ENCODE assay signal across 8 cellular contexts in the genomic region with DNA sequence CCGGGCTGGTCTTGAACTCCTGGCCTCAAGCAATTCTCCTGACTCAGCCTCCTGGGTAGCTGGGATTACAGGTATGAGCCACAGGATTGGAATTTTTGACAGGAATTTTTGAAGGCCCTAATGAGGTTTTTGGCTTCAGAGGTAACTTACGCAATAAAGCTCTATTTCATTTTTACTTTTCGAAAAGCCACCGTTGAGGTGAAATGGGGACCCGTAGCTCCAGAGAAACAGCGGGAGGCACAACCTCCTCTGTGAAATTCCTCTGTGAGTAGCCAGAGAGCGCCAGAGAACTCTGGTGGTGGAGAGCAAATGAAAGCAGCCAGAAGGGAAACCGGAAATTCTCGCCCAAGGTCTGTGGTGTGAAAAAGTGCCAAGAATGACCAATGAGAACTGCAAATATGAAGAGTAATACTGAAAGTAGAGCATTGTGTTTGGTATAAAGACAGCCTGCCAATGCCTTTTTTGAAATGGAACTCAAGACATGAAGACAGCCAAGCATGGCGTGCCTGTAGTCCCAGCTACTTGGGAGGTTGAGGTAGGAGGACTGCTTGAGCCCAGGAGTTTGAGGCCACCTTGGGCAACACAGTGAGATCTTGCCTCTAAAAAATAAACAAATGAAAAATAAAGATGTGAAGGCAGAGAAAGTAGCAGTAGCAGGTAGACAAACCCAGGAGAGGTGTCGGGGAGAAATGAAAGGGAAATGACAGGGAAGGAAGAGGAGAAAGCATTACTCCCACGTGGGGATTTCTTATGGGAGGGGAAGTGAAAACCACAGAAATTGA. TPM values are rescaled to one million over a fixed set of nuclear protein-coding genes. Genes with fewer than 3 reads are reported as not detected.
DNase-seq lines count a peak whose midpoint lies in the region; TF ChIP-seq lines count a peak whose summit lies in the region.

No MANE protein-coding gene starts in this region.

- DNase-seq in NCI-H1417 (lab: John Stamatoyannopoulos, UW) = peak in 2 of 3 experiments; percentile 9 to 39
- no peak for DNase-seq in NCI-H1417 treated with DMSO at 0.1 percent for 48 hours (lab: John Stamatoyannopoulos, UW)
- DNase-seq in MG63 = peak; percentile 77
- DNase-seq in activated CD4-positive, CD25-positive, alpha-beta regulatory T cell treated with anti-CD3 and anti-CD28 coated beads, Interleukin-2, amount 50 U/mL, for 16 hours (ENCODE audit: low read depth, low spot score) = peak; percentile 37
- no peak for DNase-seq in coronary artery (ENCODE audit: low spot score)
- DNase-seq in mesenchymal stem cell = peak; percentile 48
- DNase-seq in stimulated activated naive CD4-positive, alpha-beta T cell (lab: John Stamatoyannopoulos, UW) = peak; percentile 11 to 61 (median 46)

- no peak overlapping the region for H3K23ac ChIP-seq in mesenchymal stem cell (ENCODE audit: low read length in 2 of 2)

- H3K36me3 ChIP-seq in HEK293 (ENCODE audit: control insufficient read depth in 2 of 2, insufficient read depth in 1 of 2, low read length in 2 of 2) = no peaks in the 10 kb centered on the region
- H3K36me3 ChIP-seq in MG63 = no peaks in the 10 kb centered on the region
- H3K36me3 ChIP-seq in mesenchymal stem cell (ENCODE audit: control insufficient read depth in 1 of 2, insufficient read depth in 2 of 2, low read depth in 1 of 2, low read length in 2 of 2) = no peaks in the 10 kb centered on the region

- H3K4me2 ChIP-seq in mesenchymal stem cell (ENCODE audit: low read length, poor library complexity, severe bottlenecking) = no peak overlapping the region

- no peak overlapping the region for H2AFZ ChIP-seq in mesenchymal stem cell (ENCODE audit: low read depth, low read length)

- no peaks in the 10 kb centered on the region for H3K4me1 ChIP-seq in HEK293 (ENCODE audit: control insufficient read depth, insufficient read depth, low read length)
- no peaks in the 10 kb centered on the region for H3K4me1 ChIP-seq in mesenchymal stem cell (ENCODE audit: control insufficient read depth, insufficient read depth, low read depth, low read length)

- no peak overlapping the region for H3K14ac ChIP-seq in mesenchymal stem cell (ENCODE audit: low read length in 2 of 2)

- H3K4ac ChIP-seq in mesenchymal stem cell (ENCODE audit: low read depth in 1 of 2, low read length in 2 of 2) = no peak overlapping the region

- no peaks in the 10 kb centered on the region for H3K79me1 ChIP-seq in mesenchymal stem cell (replicated peaks; ENCODE audit: low read length, poor library complexity, severe bottlenecking)

- no peak overlapping the region for H2AK5ac ChIP-seq in mesenchymal stem cell (ENCODE audit: low read length, severe bottlenecking)

- H4K91ac ChIP-seq in mesenchymal stem cell (ENCODE audit: low read length) = no peak overlapping the region

- TF ChIP-seq CTCF in HEK293 (tag by site-specific recombination; IDR thresholded peaks at IDR 0.05) (no peak), coronary artery (IDR thresholded peaks at IDR 0.05) (peak; percentile 29)

- H3K27ac ChIP-seq in HEK293 (ENCODE audit: extremely low read depth, low read depth, low read length) (no peak overlapping the region), coronary artery (peak overlapping the region in 1 of 2 donors; percentile 45), mesenchymal stem cell (ENCODE audit: low read length, poor library complexity, severe bottlenecking) (no peak overlapping the region)

- H3K9ac ChIP-seq in mesenchymal stem cell (ENCODE audit: low read length) = no peak overlapping the region

- POLR2A ChIA-PET in HEK293 (lab: Yijun Ruan, JAX) = interaction anchor here (0.7 kb wide), 1 partner anchor 81 kb away, joined by 4 read pairs; no protein-coding TSS in a partner anchor

- H2BK5ac ChIP-seq in mesenchymal stem cell (ENCODE audit: low read depth, low read length, poor library complexity, severe bottlenecking) = no peak overlapping the region

- H3K27me3 ChIP-seq in MG63 = no peaks in the 10 kb centered on the region
- H3K27me3 ChIP-seq in mesenchymal stem cell (ENCODE audit: control insufficient read depth in 1 of 2, insufficient read depth in 1 of 2, low read length in 2 of 2) = peaks cover 0 to 3% of the 10 kb centered on the region in 2 experiments

- CTCF ChIA-PET in HEK293 (lab: Yijun Ruan, JAX) = interaction anchor here (0.6 to 1.6 kb wide), 15 partner anchors 14 to 293 kb away, joined by 3 to 9 read pairs (median 4); a partner anchor contains a TSS

- H2BK120ac ChIP-seq in mesenchymal stem cell (ENCODE audit: low read depth, low read length) = no peak overlapping the region

- peak overlapping the region; percentile 71 for H4K8ac ChIP-seq in mesenchymal stem cell (ENCODE audit: low read length)

- H2BK12ac ChIP-seq in mesenchymal stem cell (ENCODE audit: low read length in 2 of 2) = no peak overlapping the region

- H3K4me3 ChIP-seq in HEK293 (ENCODE audit: low read depth, low read length) (no peak overlapping the region), MG63 (no peak overlapping the region), coronary artery (no peak overlapping the region), mesenchymal stem cell (ENCODE audit: insufficient read depth in 1 of 2, low read depth in 1 of 2, low read length in 2 of 2) (no peak overlapping the region)

- H3K9me3 ChIP-seq in HEK293 (ENCODE audit: control insufficient read depth, insufficient read depth, low read depth, low read length) = no peaks in the 10 kb centered on the region
- no peaks in the 10 kb centered on the region for H3K9me3 ChIP-seq in MG63
- H3K9me3 ChIP-seq in mesenchymal stem cell (ENCODE audit: control insufficient read depth, low read length) = no peaks in the 10 kb centered on the region

- 84% methylated on average over 11 of the region's 12 CpGs for WGBS in mesenchymal stem cell

- H2BK15ac ChIP-seq in mesenchymal stem cell (ENCODE audit: low read depth, poor library complexity, severe bottlenecking) = no peak overlapping the region

- no peak overlapping the region for H3K18ac ChIP-seq in mesenchymal stem cell (ENCODE audit: low read depth in 1 of 2, low read length in 2 of 2)

TF ChIP-seq in HEK293, 187 proteins besides CTCF, POLR2A, EP300 and RAD21 (continues in another document):
- no peak for TF ChIP-seq REPIN1 (tag by site-specific recombination; IDR thresholded peaks at IDR 0.05; ENCODE audit: low read depth)
- peak; percentile 58; the same call in 1 of the 2 replicates for TF ChIP-seq PRDM1 (tag by site-specific recombination; IDR thresholded peaks at IDR 0.05)
- TF ChIP-seq, protein P1, sequence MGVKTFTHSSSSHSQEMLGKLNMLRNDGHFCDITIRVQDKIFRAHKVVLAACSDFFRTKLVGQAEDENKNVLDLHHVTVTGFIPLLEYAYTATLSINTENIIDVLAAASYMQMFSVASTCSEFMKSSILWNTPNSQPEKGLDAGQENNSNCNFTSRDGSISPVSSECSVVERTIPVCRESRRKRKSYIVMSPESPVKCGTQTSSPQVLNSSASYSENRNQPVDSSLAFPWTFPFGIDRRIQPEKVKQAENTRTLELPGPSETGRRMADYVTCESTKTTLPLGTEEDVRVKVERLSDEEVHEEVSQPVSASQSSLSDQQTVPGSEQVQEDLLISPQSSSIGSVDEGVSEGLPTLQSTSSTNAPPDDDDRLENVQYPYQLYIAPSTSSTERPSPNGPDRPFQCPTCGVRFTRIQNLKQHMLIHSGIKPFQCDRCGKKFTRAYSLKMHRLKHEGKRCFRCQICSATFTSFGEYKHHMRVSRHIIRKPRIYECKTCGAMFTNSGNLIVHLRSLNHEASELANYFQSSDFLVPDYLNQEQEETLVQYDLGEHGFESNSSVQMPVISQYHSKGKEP (tag by site-specific recombination; IDR thresholded peaks at IDR 0.05) = no peak
- no peak for TF ChIP-seq ZNF585B (tag by site-specific recombination; IDR thresholded peaks at IDR 0.05)
- no peak for TF ChIP-seq ZNF521 (tag by site-specific recombination; IDR thresholded peaks at IDR 0.05)
- no peak for TF ChIP-seq ZNF426 (tag by site-specific recombination; IDR thresholded peaks at IDR 0.05)
- TF ChIP-seq ZNF664 (tag by site-specific recombination; IDR thresholded peaks at IDR 0.05) = no peak
- TF ChIP-seq, protein P2, sequence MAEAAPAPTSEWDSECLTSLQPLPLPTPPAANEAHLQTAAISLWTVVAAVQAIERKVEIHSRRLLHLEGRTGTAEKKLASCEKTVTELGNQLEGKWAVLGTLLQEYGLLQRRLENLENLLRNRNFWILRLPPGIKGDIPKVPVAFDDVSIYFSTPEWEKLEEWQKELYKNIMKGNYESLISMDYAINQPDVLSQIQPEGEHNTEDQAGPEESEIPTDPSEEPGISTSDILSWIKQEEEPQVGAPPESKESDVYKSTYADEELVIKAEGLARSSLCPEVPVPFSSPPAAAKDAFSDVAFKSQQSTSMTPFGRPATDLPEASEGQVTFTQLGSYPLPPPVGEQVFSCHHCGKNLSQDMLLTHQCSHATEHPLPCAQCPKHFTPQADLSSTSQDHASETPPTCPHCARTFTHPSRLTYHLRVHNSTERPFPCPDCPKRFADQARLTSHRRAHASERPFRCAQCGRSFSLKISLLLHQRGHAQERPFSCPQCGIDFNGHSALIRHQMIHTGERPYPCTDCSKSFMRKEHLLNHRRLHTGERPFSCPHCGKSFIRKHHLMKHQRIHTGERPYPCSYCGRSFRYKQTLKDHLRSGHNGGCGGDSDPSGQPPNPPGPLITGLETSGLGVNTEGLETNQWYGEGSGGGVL (tag by site-specific recombination; IDR thresholded peaks at IDR 0.05) = no peak
- peak; percentile 61 for TF ChIP-seq ZNF654 (tag by site-specific recombination; IDR thresholded peaks at IDR 0.05; ENCODE audit: low read depth)
- TF ChIP-seq ZNF10 (tag by site-specific recombination; IDR thresholded peaks at IDR 0.05) = no peak
- no peak for TF ChIP-seq ZNF529 (tag by site-specific recombination; IDR thresholded peaks at IDR 0.05; ENCODE audit: insufficient replicate concordance)

RNA-seq across cellular contexts. Expression of a gene that starts 33.0 kb away (rescaled TPM):
- 5.5 and 13.9 TPM in 2 replicates for total RNA-seq in MG63 (2014; rRNA removed; shearing (Covaris generic); ENCODE audit: low replicate concordance)
- 3.8 TPM for polyA plus RNA-seq in mesenchymal stem cell (2013, experiment 1 of 2)
- polyA plus RNA-seq in mesenchymal stem cell (2013, experiment 2 of 2) = 3.5 TPM

Comparison
In these comparisons a context has a peak if more than half of its experiments do, and no peak if none do; other contexts are left out.
1. DNase-seq: peak in NCI-H1417 (2 of 3), MG63 (single experiment), activated CD4-positive, CD25-positive, alpha-beta regulatory T cell treated with anti-CD3 and anti-CD28 coated beads, Interleukin-2, amount 50 U/mL, for 16 hours (single experiment), mesenchymal stem cell (single experiment) and stimulated activated naive CD4-positive, alpha-beta T cell (6 of 6); none in NCI-H1417 treated with DMSO at 0.1 percent for 48 hours (single experiment) and coronary artery (single experiment).